11 cellular contexts compared by ENCODE assay signal in the genomic region with DNA sequence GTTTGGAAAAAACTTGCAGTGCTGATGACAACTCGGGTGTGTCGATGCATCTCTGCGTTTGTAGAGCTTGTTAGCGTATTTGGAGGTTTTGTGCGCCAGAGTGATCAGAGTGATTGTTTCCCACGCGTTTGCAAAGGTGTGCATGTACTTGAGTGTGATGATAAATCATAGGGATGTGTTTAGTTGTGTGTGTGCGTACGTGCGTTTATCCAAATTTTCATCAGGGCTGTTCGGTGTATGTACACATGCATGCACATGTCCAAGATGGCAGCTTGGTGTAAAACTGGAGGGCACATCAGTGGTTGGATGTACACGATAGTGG. TPM values are rescaled to one million over a fixed set of nuclear protein-coding genes. Genes with fewer than 3 reads are reported as not detected.
DNase-seq lines count a peak whose midpoint lies in the region; ATAC-seq and TF ChIP-seq lines count a peak whose summit lies in the region.
"Had no signal": no experiment of that assay in that cellular context is flagged by ENCODE, and none has a peak within 500 bp of the region (broad histone marks: within the 10 kb centered on the region; RNA-seq: fewer than 3 reads in every experiment).

No MANE protein-coding gene starts in this region.

- TF ChIP-seq CTCF in type B pancreatic cell (conservative IDR thresholded peaks at IDR 0.05) = no peak

- no peaks in the 10 kb centered on the region for H3K36me3 Mint-ChIP-seq in activated T-cell treated with anti-CD3 and anti-CD28 coated beads, Interleukin-2, amount 50 U/mL, for 24 hours (ENCODE audit: low read depth)
- H3K36me3 Mint-ChIP-seq in central memory CD8-positive, alpha-beta T cell (ENCODE audit: insufficient read depth) = no peaks in the 10 kb centered on the region
- H3K36me3 Mint-ChIP-seq in type B pancreatic cell = no peaks in the 10 kb centered on the region
- H3K36me3 Mint-ChIP-seq: CD4-positive, CD25-positive, alpha-beta regulatory T cell had no signal

- no peaks in the 10 kb centered on the region for H3K9me3 Mint-ChIP-seq in activated T-cell treated with anti-CD3 and anti-CD28 coated beads, Interleukin-2, amount 50 U/mL, for 24 hours
- no peaks in the 10 kb centered on the region for H3K9me3 Mint-ChIP-seq in central memory CD8-positive, alpha-beta T cell
- no peaks in the 10 kb centered on the region for H3K9me3 Mint-ChIP-seq in type B pancreatic cell
- H3K9me3 Mint-ChIP-seq: CD4-positive, CD25-positive, alpha-beta regulatory T cell had no signal

- H3K27ac ChIP-seq in mesodermal cell (ENCODE audit: low read depth, low read length, severe bottlenecking) = no peak overlapping the region

- no peaks in the 10 kb centered on the region for H3K36me3 ChIP-seq in mesodermal cell (ENCODE audit: control insufficient read depth, insufficient read depth, low read length)
- H3K36me3 ChIP-seq: thyroid gland had no signal

- 59 to 61% methylated on average over 12 of the region's 12 CpGs for whole genome bisulfite sequencing in mesodermal cell (ENCODE audit: insufficient coverage in 2 of 2), 2 experiments

- DNase-seq in activated T-cell treated with anti-CD3 and anti-CD28 coated beads, Interleukin-2, amount 50 U/mL, for 24 hours = no peak
- DNase-seq in activated T-cell treated with anti-CD3 and anti-CD28 coated beads, Interleukin-2, amount 50 U/mL, for 1 hour = no peak
- no peak for DNase-seq in central memory CD8-positive, alpha-beta T cell (ENCODE audit: low spot score in 2 of 2)
- DNase-seq in type B pancreatic cell (ENCODE audit: extremely low spot score, unreplicated experiment) (no peak), Kasumi-1 (lab: John Stamatoyannopoulos, UW) (no peak), NCI-H128 (lab: John Stamatoyannopoulos, UW; ENCODE audit: unreplicated experiment) (no peak)
- DNase-seq: CD4-positive, CD25-positive, alpha-beta regulatory T cell; NCI-H2029 had no signal

- H3K27me3 Mint-ChIP-seq in activated T-cell treated with anti-CD3 and anti-CD28 coated beads, Interleukin-2, amount 50 U/mL, for 24 hours = peaks cover 84% of the 10 kb centered on the region
- H3K27me3 Mint-ChIP-seq in central memory CD8-positive, alpha-beta T cell = peaks cover 88% of the 10 kb centered on the region
- H3K27me3 Mint-ChIP-seq in type B pancreatic cell = peaks cover 73% of the 10 kb centered on the region

- H3K9me3 ChIP-seq in mesodermal cell (ENCODE audit: control insufficient read depth, low read length) = no peaks in the 10 kb centered on the region
- H3K9me3 ChIP-seq: thyroid gland had no signal

- H3K4me3 Mint-ChIP-seq in activated T-cell treated with anti-CD3 and anti-CD28 coated beads, Interleukin-2, amount 50 U/mL, for 24 hours = peak overlapping the region; percentile 55
- H3K4me3 Mint-ChIP-seq in central memory CD8-positive, alpha-beta T cell = peak overlapping the region; percentile 43
- H3K4me3 Mint-ChIP-seq in type B pancreatic cell = peak overlapping the region; percentile 82

- peak overlapping the region; percentile 48 for H3K4me3 ChIP-seq in mesodermal cell (ENCODE audit: extremely low read depth, insufficient read depth, low read length, poor library complexity, severe bottlenecking)

- H3K27ac Mint-ChIP-seq in activated T-cell treated with anti-CD3 and anti-CD28 coated beads, Interleukin-2, amount 50 U/mL, for 24 hours = no peak overlapping the region
- H3K27ac Mint-ChIP-seq in central memory CD8-positive, alpha-beta T cell (ENCODE audit: low read depth) = no peak overlapping the region
- H3K27ac Mint-ChIP-seq in type B pancreatic cell = peak overlapping the region; percentile 37
- H3K27ac Mint-ChIP-seq: CD4-positive, CD25-positive, alpha-beta regulatory T cell had no signal

- H3K4me1 Mint-ChIP-seq in activated T-cell treated with anti-CD3 and anti-CD28 coated beads, Interleukin-2, amount 50 U/mL, for 24 hours (ENCODE audit: low read depth) = peaks cover 14% of the 10 kb centered on the region
- peaks cover 10% of the 10 kb centered on the region for H3K4me1 Mint-ChIP-seq in central memory CD8-positive, alpha-beta T cell
- peaks cover 7% of the 10 kb centered on the region for H3K4me1 Mint-ChIP-seq in type B pancreatic cell (ENCODE audit: unreplicated experiment)

- peaks cover 5% of the 10 kb centered on the region for H3K4me1 ChIP-seq in mesodermal cell (ENCODE audit: control insufficient read depth, insufficient read depth, low read length, poor library complexity, severe bottlenecking)
- H3K4me1 ChIP-seq: thyroid gland had no signal

- ATAC-seq in central memory CD8-positive, alpha-beta T cell (replicated peaks; ENCODE audit: extremely low read depth, poor library complexity, severe bottlenecking) = no peak
- no peak for ATAC-seq in GM19023 (IDR thresholded peaks at IDR 0.05; ENCODE audit: unreplicated experiment)

RNA-seq across cellular contexts. Expression of gene C1QTNF2, which starts 0.2 kb away (rescaled TPM):
- polyA plus RNA-seq in mesodermal cell (2013, experiment 1 of 2) = 0.11 TPM
- polyA plus RNA-seq in mesodermal cell (2013, experiment 2 of 2) = 0.10 TPM
- 0.21 and 0.31 TPM in 2 replicates for total RNA-seq in type B pancreatic cell (ENCODE audit: low replicate concordance)
- total RNA-seq: CD4-positive, CD25-positive, alpha-beta regulatory T cell had no signal
- polyA plus RNA-seq: CD4-positive, CD25-positive, alpha-beta regulatory T cell had no signal

RNA-seq across cellular contexts. Expression of gene FAM200C, which starts 29.2 kb away (rescaled TPM):
- 4.0 TPM for polyA plus RNA-seq in mesodermal cell (2013, experiment 1 of 2)
- polyA plus RNA-seq in mesodermal cell (2013, experiment 2 of 2) = 4.7 TPM
- 6.2 and 8.1 TPM in 2 replicates for total RNA-seq in type B pancreatic cell (ENCODE audit: low replicate concordance)
- total RNA-seq: CD4-positive, CD25-positive, alpha-beta regulatory T cell had no signal

RNA-seq across cellular contexts. Expression of gene SLU7, which starts 48.2 kb away (rescaled TPM):
- polyA plus RNA-seq in mesodermal cell (2013, experiment 1 of 2) = 52.5 TPM
- 49.2 TPM for polyA plus RNA-seq in mesodermal cell (2013, experiment 2 of 2)
- 37.7 and 45.7 TPM in 2 replicates for total RNA-seq in type B pancreatic cell (ENCODE audit: low replicate concordance)

RNA-seq across cellular contexts. Expression of gene PTTG1, which starts 51.0 kb away (rescaled TPM):
- polyA plus RNA-seq in mesodermal cell (2013, experiment 1 of 2) = 255 TPM
- 265 TPM for polyA plus RNA-seq in mesodermal cell (2013, experiment 2 of 2)
- 34.5 and 100 TPM in 2 replicates for total RNA-seq in type B pancreatic cell (ENCODE audit: low replicate concordance)

RNA-seq across cellular contexts. Expression of gene CCNJL, which starts 58.3 kb away (rescaled TPM):
- 16.3 TPM for polyA plus RNA-seq in mesodermal cell (2013, experiment 1 of 2)
- 12.3 TPM for polyA plus RNA-seq in mesodermal cell (2013, experiment 2 of 2)
- total RNA-seq in type B pancreatic cell (ENCODE audit: low replicate concordance) = 7.2 and 16.6 TPM in 2 replicates
- total RNA-seq: CD4-positive, CD25-positive, alpha-beta regulatory T cell had no signal
- polyA plus RNA-seq: CD4-positive, CD25-positive, alpha-beta regulatory T cell had no signal
